In genomic region chr17:46057366-46057765, GRCh38 we compare ENCODE assay signal across 17 cellular contexts. TPM values are rescaled to one million over a fixed set of nuclear protein-coding genes. Genes with fewer than 3 reads are reported as not detected.
DNase-seq lines count a peak whose midpoint lies in the region; ATAC-seq and TF ChIP-seq lines count a peak whose summit lies in the region.
"Had no signal": no experiment of that assay in that cellular context is flagged by ENCODE, and none has a peak within 500 bp of the region (broad histone marks: within the 10 kb centered on the region; RNA-seq: fewer than 3 reads in every experiment).

No MANE protein-coding gene starts in this region.

- DNase-seq in cardiac muscle cell (ENCODE audit: low read depth in 1 of 2, low spot score in 1 of 2) (peak in 1 of 2 donors; percentile 26), Right ventricle myocardium inferior (ENCODE audit: missing footprints) (no peak), mesothelial cell of epicardium (ENCODE audit: low spot score in 2 of 2, unreplicated experiment in 2 of 2) (no peak), transverse colon (no peak), RPMI8226 (no peak)
- DNase-seq in activated naive CD8-positive, alpha-beta T cell treated with anti-CD3 and anti-CD28 coated beads, Interleukin-2, amount 50 U/mL, for 24 hours, result no peak
- DNase-seq: activated CD4-positive, alpha-beta T cell treated with anti-CD3 and anti-CD28 coated beads for 48 hours; activated T-cell treated with anti-CD3 and anti-CD28 coated beads, Interleukin-2, amount 50 U/mL, for 4 hours; NCI-H2081 treated with DMSO at 0.1 percent for 48 hours; posterior cingulate gyrus; Right ventricle myocardium superior; T-helper 9 cell had no signal

- H3K9me3 ChIP-seq in cardiac muscle cell (ENCODE audit: low read depth) (no peaks in the 10 kb centered on the region), transverse colon (no peaks in the 10 kb centered on the region)

- no peak for TF ChIP-seq EP300 in transverse colon (IDR thresholded peaks at IDR 0.05; ENCODE audit: low read depth)

- TF ChIP-seq CTCF in cardiac muscle cell (IDR thresholded peaks at IDR 0.05; ENCODE audit: low read depth, low read length) (no peak), mesothelial cell of epicardium (IDR thresholded peaks at IDR 0.05; ENCODE audit: unreplicated experiment) (no peak), transverse colon (IDR thresholded peaks at IDR 0.05) (no peak)

- no peaks in the 10 kb centered on the region for H3K27me3 Mint-ChIP-seq in activated naive CD8-positive, alpha-beta T cell treated with anti-CD3 and anti-CD28 coated beads, Interleukin-2, amount 50 U/mL, for 24 hours
- H3K27me3 Mint-ChIP-seq in mesothelial cell of epicardium (ENCODE audit: low read depth), result no peaks in the 10 kb centered on the region
- H3K27me3 Mint-ChIP-seq: IgD-negative memory B cell had no signal

- WGBS in transverse colon (ENCODE audit: low coverage in 1 of 2), 2 donors, result 89 to 91% methylated on average over 4 of the region's 4 CpGs

- no peak overlapping the region for H3K4me3 Mint-ChIP-seq in activated naive CD8-positive, alpha-beta T cell treated with anti-CD3 and anti-CD28 coated beads, Interleukin-2, amount 50 U/mL, for 24 hours
- no peak overlapping the region for H3K4me3 Mint-ChIP-seq in mesothelial cell of epicardium
- H3K4me3 Mint-ChIP-seq: activated T-cell treated with anti-CD3 and anti-CD28 coated beads, Interleukin-2, amount 50 U/mL, for 4 hours; IgD-negative memory B cell had no signal

- no peak for ATAC-seq in Right ventricle myocardium inferior
- no peak for ATAC-seq in activated naive CD8-positive, alpha-beta T cell treated with anti-CD3 and anti-CD28 coated beads, Interleukin-2, amount 50 U/mL, for 24 hours
- ATAC-seq in GM18861 (IDR thresholded peaks at IDR 0.05; ENCODE audit: unreplicated experiment), result no peak
- ATAC-seq in HG03457 (IDR thresholded peaks at IDR 0.05; ENCODE audit: unreplicated experiment), result no peak

- H3K4me3 ChIP-seq in cardiac muscle cell, result no peak overlapping the region
- H3K4me3 ChIP-seq in transverse colon, result no peak overlapping the region
- H3K4me3 ChIP-seq: coronary artery had no signal

- H3K9me3 Mint-ChIP-seq in activated naive CD8-positive, alpha-beta T cell treated with anti-CD3 and anti-CD28 coated beads, Interleukin-2, amount 50 U/mL, for 24 hours, result no peaks in the 10 kb centered on the region
- peaks cover 3% of the 10 kb centered on the region for H3K9me3 Mint-ChIP-seq in mesothelial cell of epicardium
- H3K9me3 Mint-ChIP-seq: activated T-cell treated with anti-CD3 and anti-CD28 coated beads, Interleukin-2, amount 50 U/mL, for 4 hours; IgD-negative memory B cell had no signal

- peaks cover 54% of the 10 kb centered on the region for H3K4me1 Mint-ChIP-seq in activated naive CD8-positive, alpha-beta T cell treated with anti-CD3 and anti-CD28 coated beads, Interleukin-2, amount 50 U/mL, for 24 hours
- peaks cover 22% of the 10 kb centered on the region for H3K4me1 Mint-ChIP-seq in mesothelial cell of epicardium

- H3K27me3 ChIP-seq in cardiac muscle cell (no peaks in the 10 kb centered on the region), transverse colon (no peaks in the 10 kb centered on the region)

- intact Hi-C loops in Right ventricle myocardium inferior (cut with DNase I), result no loop called here
- intact Hi-C loops in transverse colon (cut with DNase I; ENCODE audit: low total_unique reads), result no loop called here

- peak overlapping the region; percentile 44 for H3K27ac ChIP-seq in cardiac muscle cell
- H3K27ac ChIP-seq in transverse colon, result no peak overlapping the region
- H3K27ac ChIP-seq: coronary artery had no signal

- no peaks in the 10 kb centered on the region for H3K4me1 ChIP-seq in cardiac muscle cell (ENCODE audit: low read depth)
- peaks cover 0 to 4% (median 2%) of the 10 kb centered on the region in 4 donors for H3K4me1 ChIP-seq in transverse colon

- no peak for TF ChIP-seq POLR2A in transverse colon (IDR thresholded peaks at IDR 0.05)

- in situ Hi-C loops in transverse colon (cut with MboI; ENCODE audit: low pct_ligation_motif_present in 1 of 4, low pct_unique_long_range_greater_than_20kb in 1 of 4, low sequenced_read_pairs in 3 of 4), result no loop called here

- H3K36me3 Mint-ChIP-seq in activated naive CD8-positive, alpha-beta T cell treated with anti-CD3 and anti-CD28 coated beads, Interleukin-2, amount 50 U/mL, for 24 hours (ENCODE audit: low read depth), result peaks cover 48% of the 10 kb centered on the region
- peaks cover 20% of the 10 kb centered on the region for H3K36me3 Mint-ChIP-seq in mesothelial cell of epicardium
- H3K36me3 Mint-ChIP-seq: IgD-negative memory B cell had no signal

- H3K36me3 ChIP-seq in cardiac muscle cell (peaks cover 2% of the 10 kb centered on the region), transverse colon (peaks cover 0 to 5% (median 0%) of the 10 kb centered on the region in 4 donors)

- peak overlapping the region; percentile 60 for H3K27ac Mint-ChIP-seq in activated naive CD8-positive, alpha-beta T cell treated with anti-CD3 and anti-CD28 coated beads, Interleukin-2, amount 50 U/mL, for 24 hours
- H3K27ac Mint-ChIP-seq in mesothelial cell of epicardium, result peak overlapping the region; percentile 70

RNA-seq across cellular contexts. Expression of gene STH, which starts 58.3 kb away (rescaled TPM):
- not detected in 2 replicates for total RNA-seq in cardiac muscle cell
- not detected in 2 replicates for polyA plus RNA-seq in cardiac muscle cell
- total RNA-seq in Right ventricle myocardium inferior, result not detected
- not detected in 3 replicates for total RNA-seq in mesothelial cell of epicardium
- total RNA-seq in transverse colon, result not detected
- total RNA-seq: activated T-cell treated with anti-CD3 and anti-CD28 coated beads, Interleukin-2, amount 50 U/mL, for 4 hours; Right ventricle myocardium superior had no signal
- polyA plus RNA-seq: esophagus, IgD-negative memory B cell had no signal
